Comparison of ENCODE assay signal across 15 cellular contexts in the genomic region with DNA sequence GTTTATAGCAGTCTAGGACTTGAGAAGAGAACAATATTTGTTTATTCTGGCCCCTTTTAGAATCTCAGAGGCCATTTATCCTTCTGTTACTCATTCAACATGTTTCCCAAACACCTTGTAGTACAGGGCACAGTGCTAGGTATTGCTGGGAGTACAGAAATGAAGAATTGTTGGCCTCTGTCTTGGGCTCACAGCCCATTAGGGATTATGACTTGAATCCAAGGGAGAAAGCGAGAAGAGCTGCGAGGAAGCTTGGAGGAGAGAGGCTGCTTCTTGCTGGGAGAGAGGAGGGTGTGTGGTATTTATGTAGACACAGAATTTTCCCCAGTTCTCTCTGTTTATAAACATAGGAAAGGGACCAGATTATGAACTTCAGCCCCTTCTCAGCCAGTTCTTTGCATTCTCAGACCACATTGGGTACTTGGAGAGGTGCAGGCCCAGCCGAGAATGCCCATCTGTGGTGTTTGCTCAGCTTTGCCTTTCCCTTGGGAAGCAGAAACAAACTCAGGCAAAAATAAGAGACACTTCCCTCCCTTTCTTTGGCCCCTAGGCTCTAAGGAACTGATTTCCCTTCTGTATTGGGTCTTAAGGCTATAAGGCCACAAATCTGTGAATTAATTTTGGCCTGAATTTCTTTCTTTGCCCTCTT. TPM values are rescaled to one million over a fixed set of nuclear protein-coding genes. Genes with fewer than 3 reads are reported as not detected.
DNase-seq lines count a peak whose midpoint lies in the region; ATAC-seq lines count a peak whose summit lies in the region.
"Had no signal": no experiment of that assay in that cellular context is flagged by ENCODE, and none has a peak within 500 bp of the region (broad histone marks: within the 10 kb centered on the region; RNA-seq: fewer than 3 reads in every experiment).

No MANE protein-coding gene starts in this region.

- H3K36me3 Mint-ChIP-seq in CD8-positive, alpha-beta memory T cell: peaks cover 0 to 38% (median 13%) of the 10 kb centered on the region in 3 donors
- peaks cover 36% of the 10 kb centered on the region for H3K36me3 Mint-ChIP-seq in T-cell

- H3K4me1 Mint-ChIP-seq in CD8-positive, alpha-beta memory T cell: peaks cover 73 to 91% (median 90%) of the 10 kb centered on the region in 3 donors
- H3K4me1 Mint-ChIP-seq in T-cell: peaks cover 83 to 87% (median 86%) of the 10 kb centered on the region in 3 donors

- DNase-seq in CD8-positive, alpha-beta memory T cell: no peak
- DNase-seq in T-cell (no peak), iris pigment epithelial cell (ENCODE audit: low read depth) (peak; percentile 26), SW 1271 (lab: John Stamatoyannopoulos, UW) (no peak), MV-4-11 (lab: John Stamatoyannopoulos, UW) (no peak), G401 (ENCODE audit: low spot score) (no peak)
- DNase-seq in activated naive CD4-positive, alpha-beta T cell (lab: John Stamatoyannopoulos, UW): no peak
- DNase-seq: cortex of kidney; KBM-7; mammary epithelial cell; stimulated activated naive B cell treated with anti-CD40 and anti-IgM and Interleukin-4, amounts not matched to agents 10 μg/mL and 1 μg/mL and 100 μg/mL, for 72 hours had no signal

- no peaks in the 10 kb centered on the region for H3K27me3 ChIP-seq in CD8-positive, alpha-beta memory T cell (ENCODE audit: insufficient read depth, low read length, poor library complexity, severe bottlenecking)
- H3K27me3 ChIP-seq in skeletal muscle tissue (ENCODE audit: control insufficient read depth in 3 of 3, insufficient read depth in 3 of 3, low read length in 3 of 3): no peaks in the 10 kb centered on the region

- no peaks in the 10 kb centered on the region for H3K9me3 ChIP-seq in CD8-positive, alpha-beta memory T cell (ENCODE audit: low read length)
- no peaks in the 10 kb centered on the region for H3K9me3 ChIP-seq in skeletal muscle tissue (ENCODE audit: control insufficient read depth in 3 of 3, low read length in 3 of 3)
- H3K9me3 ChIP-seq: HAP-1 had no signal

- in situ Hi-C loops in G401 (cut with HindIII; ENCODE audit: low sequenced_read_pairs): no loop called here

- H3K27ac ChIP-seq in CD8-positive, alpha-beta memory T cell (ENCODE audit: low read depth, low read length): no peak overlapping the region
- H3K27ac ChIP-seq in skeletal muscle tissue (ENCODE audit: low read depth, low read length): peak overlapping the region; percentile 66

- ATAC-seq in T-cell (replicated peaks in 1 of 4): no peak
- ATAC-seq: activated CD4-positive, CD25-positive, alpha-beta regulatory T cell treated with anti-CD3 and anti-CD28 coated beads, Interleukin-2, amount 50 U/mL, for 24 hours had no signal

- H3K4me1 ChIP-seq in CD8-positive, alpha-beta memory T cell (ENCODE audit: insufficient read depth, low read length): peaks cover 38% of the 10 kb centered on the region
- H3K4me1 ChIP-seq in skeletal muscle tissue (ENCODE audit: control insufficient read depth in 3 of 3, insufficient read depth in 3 of 3, low read length in 3 of 3): peaks cover 81 to 88% (median 81%) of the 10 kb centered on the region in 3 donors

- no peak overlapping the region for H3K4me3 Mint-ChIP-seq in CD8-positive, alpha-beta memory T cell
- no peak overlapping the region for H3K4me3 Mint-ChIP-seq in T-cell
- H3K4me3 Mint-ChIP-seq: activated T-helper 1 cell treated with anti-CD3 and anti-CD28 coated beads, Interleukin-12 subunit alpha, Interleukin-12 subunit beta, Interleukin-2, Interleukin-4 antibody, amounts not matched to agents 30 ng/mL and 10 ng/mL and 1 ng/mL, durations not matched to agents 14 hours and 24 hours and 36 hours; stimulated activated naive B cell treated with anti-CD40 and anti-IgM and Interleukin-4, amounts not matched to agents 10 μg/mL and 1 μg/mL and 100 μg/mL, for 72 hours had no signal

- peak overlapping the region in 2 of 3 donors; percentile 11 to 15 for H3K9ac ChIP-seq in skeletal muscle tissue (ENCODE audit: low read depth in 1 of 3, low read length in 3 of 3)

- no peaks in the 10 kb centered on the region for H3K9me3 Mint-ChIP-seq in CD8-positive, alpha-beta memory T cell
- no peaks in the 10 kb centered on the region for H3K9me3 Mint-ChIP-seq in T-cell
- H3K9me3 Mint-ChIP-seq: activated T-helper 1 cell treated with anti-CD3 and anti-CD28 coated beads, Interleukin-12 subunit alpha, Interleukin-12 subunit beta, Interleukin-2, Interleukin-4 antibody, amounts not matched to agents 30 ng/mL and 10 ng/mL and 1 ng/mL, durations not matched to agents 14 hours and 24 hours and 36 hours; stimulated activated naive B cell treated with anti-CD40 and anti-IgM and Interleukin-4, amounts not matched to agents 10 μg/mL and 1 μg/mL and 100 μg/mL, for 72 hours had no signal

- H3K4me3 ChIP-seq in CD8-positive, alpha-beta memory T cell (ENCODE audit: low read length): no peak overlapping the region
- H3K4me3 ChIP-seq in skeletal muscle tissue (ENCODE audit: low read length in 3 of 3): no peak overlapping the region
- H3K4me3 ChIP-seq: HAP-1 had no signal

- H3K27me3 Mint-ChIP-seq in CD8-positive, alpha-beta memory T cell: no peaks in the 10 kb centered on the region
- no peaks in the 10 kb centered on the region for H3K27me3 Mint-ChIP-seq in T-cell
- H3K27me3 Mint-ChIP-seq: stimulated activated naive B cell treated with anti-CD40 and anti-IgM and Interleukin-4, amounts not matched to agents 10 μg/mL and 1 μg/mL and 100 μg/mL, for 72 hours had no signal

- POLR2A ChIA-PET in CD8-positive, alpha-beta memory T cell (lab: Charles Lee): no interaction called here
- POLR2A ChIA-PET in T-cell (lab: Charles Lee): interaction anchor here in 1 of 2 donors (0.6 kb wide), 1 partner anchor 76 kb away, joined by 3 read pairs; no protein-coding TSS in a partner anchor

- CTCF ChIA-PET in CD8-positive, alpha-beta memory T cell (lab: Charles Lee): no interaction called here
- CTCF ChIA-PET in T-cell (lab: Charles Lee): no interaction called here

- H3K27ac Mint-ChIP-seq in CD8-positive, alpha-beta memory T cell: peak overlapping the region in 5 of 8 donors; percentile 18 to 89 (median 51)
- H3K27ac Mint-ChIP-seq in T-cell: peak overlapping the region; percentile 11 to 64
- H3K27ac Mint-ChIP-seq: activated T-helper 1 cell treated with anti-CD3 and anti-CD28 coated beads, Interleukin-12 subunit alpha, Interleukin-12 subunit beta, Interleukin-2, Interleukin-4 antibody, amounts not matched to agents 30 ng/mL and 10 ng/mL and 1 ng/mL, durations not matched to agents 14 hours and 24 hours and 36 hours had no signal

- H3K36me3 ChIP-seq in CD8-positive, alpha-beta memory T cell (ENCODE audit: insufficient read depth, low read length): no peaks in the 10 kb centered on the region
- peaks cover 0 to under 1% (median 0%) of the 10 kb centered on the region in 3 donors for H3K36me3 ChIP-seq in skeletal muscle tissue (ENCODE audit: control insufficient read depth in 3 of 3, insufficient read depth in 3 of 3, low read length in 3 of 3)

RNA-seq across cellular contexts. Expression of a gene that starts 17.9 kb away (rescaled TPM):
- 10 to 100 TPM; 78.3 to 79.9 TPM for total RNA-seq in CD8-positive, alpha-beta memory T cell
- polyA plus RNA-seq in CD8-positive, alpha-beta memory T cell: 5.7 TPM
- total RNA-seq in T-cell (10 to 100 TPM; 45.1 to 64.7 (median 60.8) TPM), skeletal muscle tissue (24.0 TPM)
- total RNA-seq in G401 (2014; rRNA removed; shearing (Covaris generic)): 71.3 and 87.4 TPM in 2 replicates
